In genomic region chr14:103123634-103124500, GRCh38 we compare ENCODE assay signal across 1 cellular context.
TF ChIP-seq lines count a peak whose summit lies in the region.

No MANE protein-coding gene starts in this region.

TF ChIP-seq in HepG2, 621 proteins besides CTCF, POLR2A, EP300 and RAD21:
- TF ChIP-seq HINFP (CRISPR knock-in tag; IDR thresholded peaks at IDR 0.05; ENCODE audit: low read depth) (no peak), PHF5A (CRISPR knock-in tag; IDR thresholded peaks at IDR 0.05; ENCODE audit: low read depth, unreplicated experiment) (no peak), ZUFSP (CRISPR knock-in tag; IDR thresholded peaks at IDR 0.05; ENCODE audit: borderline replicate concordance) (no peak), ZNF33A (CRISPR knock-in tag; IDR thresholded peaks at IDR 0.05; ENCODE audit: borderline replicate concordance) (no peak), CSRNP2 (CRISPR knock-in tag; conservative IDR thresholded peaks at IDR 0.05; ENCODE audit: low read depth) (no peak), MAF1 (CRISPR knock-in tag; IDR thresholded peaks at IDR 0.05; ENCODE audit: borderline replicate concordance) (no peak), CHCHD3 (CRISPR knock-in tag; IDR thresholded peaks at IDR 0.05) (no peak), IRX3 (CRISPR knock-in tag; IDR thresholded peaks at IDR 0.05; ENCODE audit: borderline replicate concordance, low read depth) (no peak), ZNF781 (CRISPR knock-in tag; IDR thresholded peaks at IDR 0.05; ENCODE audit: borderline replicate concordance, not compliant biosample characterization) (no peak), ZNF737 (CRISPR knock-in tag; IDR thresholded peaks at IDR 0.05; ENCODE audit: borderline replicate concordance) (no peak), GFI1 (CRISPR knock-in tag; IDR thresholded peaks at IDR 0.05; ENCODE audit: borderline replicate concordance) (no peak), AHR (CRISPR knock-in tag; IDR thresholded peaks at IDR 0.05) (no peak), ZNF263 (CRISPR knock-in tag; IDR thresholded peaks at IDR 0.05) (no peak), ZFP36 (IDR thresholded peaks at IDR 0.05; ENCODE audit: borderline replicate concordance, low read depth, low read length, partially characterized antibody) (no peak), ZFP37 (CRISPR knock-in tag; IDR thresholded peaks at IDR 0.05; ENCODE audit: borderline replicate concordance) (no peak)
